Comparison of ENCODE assay signal across 11 cellular contexts in the genomic region with DNA sequence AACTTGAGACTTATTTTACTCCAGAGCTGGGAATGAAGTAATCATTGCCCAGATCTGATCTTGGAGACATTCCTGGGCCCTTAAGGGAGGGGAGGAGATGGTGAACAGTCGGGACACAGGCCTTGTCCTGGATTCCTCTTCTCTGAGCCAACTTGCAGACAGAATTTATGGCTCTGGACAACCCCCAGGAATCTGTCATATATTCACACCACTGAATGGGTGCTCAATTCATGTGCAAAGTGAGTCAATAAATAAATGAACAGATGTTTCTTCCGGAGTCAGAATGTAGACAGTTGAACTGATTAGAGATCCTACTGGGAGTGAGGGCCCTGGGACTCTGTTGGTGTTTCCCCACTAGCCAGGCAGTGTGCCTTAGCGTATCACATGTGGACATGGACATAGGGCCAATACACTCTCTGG. TPM values are rescaled to one million over a fixed set of nuclear protein-coding genes. Genes with fewer than 3 reads are reported as not detected.
A peak's percentile ranks its signal among the peaks of the same experiment; 100 is the strongest.
DNase-seq lines count a peak whose midpoint lies in the region; FAIRE-seq and TF ChIP-seq lines count a peak whose summit lies in the region.
"Had no signal": no experiment of that assay in that cellular context is flagged by ENCODE, and none has a peak within 500 bp of the region (broad histone marks: within the 10 kb centered on the region; RNA-seq: fewer than 3 reads in every experiment).

No MANE protein-coding gene starts in this region.

- dilution Hi-C loops in keratinocyte (cut with MboI; ENCODE audit: extremely low pct_ligation_motif_present, low sequenced_read_pairs), result no loop called here

- no peaks in the 10 kb centered on the region for H3K27me3 ChIP-seq in keratinocyte (ENCODE audit: control insufficient read depth, extremely low read depth, insufficient read depth, low read length)
- H3K27me3 ChIP-seq: heart left ventricle had no signal

- peak overlapping the region; percentile 85 for H3K27ac ChIP-seq in keratinocyte (ENCODE audit: control insufficient read depth, insufficient read depth, low read length)

- peak; percentile 25 for DNase-seq in NCI-H2171 treated with DMSO at 0.1 percent for 48 hours (lab: John Stamatoyannopoulos, UW)
- DNase-seq in NCI-H2171 (lab: John Stamatoyannopoulos, UW), result no peak
- peak; percentile 75 for DNase-seq in keratinocyte (ENCODE audit: low read depth, low spot score)
- DNase-seq in urothelium cell line (ENCODE audit: low spot score), result peak; percentile 44
- DNase-seq in OCI-M2 (lab: John Stamatoyannopoulos, UW; ENCODE audit: unreplicated experiment), result no peak
- DNase-seq in central memory CD4-positive, alpha-beta T cell, result no peak
- no peak for DNase-seq in activated naive CD4-positive, alpha-beta T cell treated with anti-CD3 and anti-CD28 coated beads, Interleukin-2, amount 50 U/mL, for 16 hours
- DNase-seq: heart left ventricle, NCI-H1105 had no signal

- H3K9ac ChIP-seq in keratinocyte (ENCODE audit: control insufficient read depth, extremely low read depth, insufficient read depth, low read length), result peak overlapping the region; percentile 93

- FAIRE-seq in keratinocyte (lab: Jason Lieb, UNC), result peak; percentile 76
- FAIRE-seq in urothelium cell line (lab: Jason Lieb, UNC), result no peak
- FAIRE-seq: A204.1 had no signal

- H3K4me3 ChIP-seq in WI38 (ENCODE audit: low read depth, low read length) (peak overlapping the region; percentile 21), keratinocyte (ENCODE audit: control insufficient read depth in 2 of 3, extremely low read depth in 1 of 3, insufficient read depth in 2 of 3, low read depth in 1 of 3, low read length in 3 of 3) (peak overlapping the region; percentile 67 to 95 (median 94))
- H3K4me3 ChIP-seq: heart left ventricle had no signal

- H3K9me3 ChIP-seq in keratinocyte (ENCODE audit: control insufficient read depth, low read depth, low read length), result no peaks in the 10 kb centered on the region
- H3K9me3 ChIP-seq: heart left ventricle had no signal

- no peak for TF ChIP-seq CTCF in WI38 (IDR thresholded peaks at IDR 0.05; ENCODE audit: low read depth, low read length)
- TF ChIP-seq CTCF in keratinocyte (optimal IDR thresholded peaks at IDR 0.05 in 1 of 3, IDR thresholded peaks at IDR 0.05 in 1 of 3, conservative IDR thresholded peaks at IDR 0.05 in 1 of 3; ENCODE audit: extremely low read depth in 1 of 3, insufficient read depth in 2 of 3, low read length in 3 of 3), result no peak

- no peak overlapping the region for H2AFZ ChIP-seq in keratinocyte (ENCODE audit: control insufficient read depth, low read length)

- H3K36me3 ChIP-seq in keratinocyte (ENCODE audit: control insufficient read depth in 2 of 2, extremely low read depth in 1 of 2, insufficient read depth in 2 of 2, low read length in 2 of 2), result peaks cover 2 to 16% of the 10 kb centered on the region in 2 experiments
- H3K36me3 ChIP-seq: heart left ventricle had no signal

- peaks cover 9% of the 10 kb centered on the region for H4K20me1 ChIP-seq in keratinocyte (ENCODE audit: control insufficient read depth, extremely low read depth, insufficient read depth, low read length)

- no peaks in the 10 kb centered on the region for H3K9me1 ChIP-seq in keratinocyte (ENCODE audit: control insufficient read depth, extremely low read depth, insufficient read depth, low read length)

- peaks cover 51% of the 10 kb centered on the region for H3K4me1 ChIP-seq in keratinocyte (ENCODE audit: control insufficient read depth, extremely low read depth, insufficient read depth, low read length)

- H3K79me2 ChIP-seq in keratinocyte (ENCODE audit: control insufficient read depth, insufficient read depth, low read length), result peaks cover 53% of the 10 kb centered on the region

- H3K4me2 ChIP-seq in keratinocyte (ENCODE audit: control insufficient read depth, extremely low read depth, insufficient read depth, low read depth, low read length), result peak overlapping the region; percentile 84

RNA-seq across cellular contexts. Expression of gene TUFT1, which starts 2.6 kb away (rescaled TPM):
- polyA plus RNA-seq in keratinocyte, result 70.0 to 82.3 TPM (median 80.1 TPM) in 3 replicates
- 232 TPM for polyA plus RNA-seq in keratinocyte (2011; ENCODE audit: low read depth)
- polyA plus RNA-seq in keratinocyte (2011; cell fraction: cytosol; rRNA removed), result 68.6 and 92.2 TPM in 2 replicates
- 155 and 156 TPM in 2 replicates for polyA plus RNA-seq in keratinocyte (2011; cell fraction: nucleus; rRNA removed)
- polyA plus RNA-seq in keratinocyte (2012; ENCODE audit: low replicate concordance), result 65.9 and 73.6 TPM in 2 replicates
- polyA minus RNA-seq in keratinocyte, result 52.3 to 67.8 TPM (median 57.4 TPM) in 3 replicates
- 54.3 TPM for polyA minus RNA-seq in keratinocyte (2011; cell fraction: cytosol; rRNA and poly(A)+ RNA removed)
- 52.9 and 96.0 TPM in 2 replicates for polyA minus RNA-seq in keratinocyte (2011; cell fraction: nucleus; rRNA and poly(A)+ RNA removed)

RNA-seq across cellular contexts. Expression of gene CGN, which starts 31.5 kb away (rescaled TPM):
- polyA plus RNA-seq in keratinocyte, result 2.0 to 4.1 TPM (median 2.9 TPM) in 3 replicates
- 28.0 TPM for polyA plus RNA-seq in keratinocyte (2011; ENCODE audit: low read depth)
- 1.2 and 1.8 TPM in 2 replicates for polyA plus RNA-seq in keratinocyte (2011; cell fraction: cytosol; rRNA removed)
- 11.2 and 11.8 TPM in 2 replicates for polyA plus RNA-seq in keratinocyte (2011; cell fraction: nucleus; rRNA removed)
- polyA plus RNA-seq in keratinocyte (2012; ENCODE audit: low replicate concordance), result 5.5 and 22.1 TPM in 2 replicates
- polyA minus RNA-seq in keratinocyte, result 1.6 to 9.2 TPM (median 4.0 TPM) in 3 replicates
- polyA minus RNA-seq in keratinocyte (2011; cell fraction: cytosol; rRNA and poly(A)+ RNA removed), result 1.2 TPM
- 3.5 and 4.7 TPM in 2 replicates for polyA minus RNA-seq in keratinocyte (2011; cell fraction: nucleus; rRNA and poly(A)+ RNA removed)

Comparison
In these comparisons a context has a peak if more than half of its experiments do, and no peak if none do; other contexts are left out.
1. DNase-seq: peak in NCI-H2171 treated with DMSO at 0.1 percent for 48 hours (single experiment), keratinocyte (single experiment) and urothelium cell line (single experiment); none in NCI-H2171 (single experiment), OCI-M2 (single experiment), central memory CD4-positive, alpha-beta T cell (single experiment) and activated naive CD4-positive, alpha-beta T cell treated with anti-CD3 and anti-CD28 coated beads, Interleukin-2, amount 50 U/mL, for 16 hours (single experiment).